ENCODE assay signal across 8 cellular contexts in the genomic region with DNA sequence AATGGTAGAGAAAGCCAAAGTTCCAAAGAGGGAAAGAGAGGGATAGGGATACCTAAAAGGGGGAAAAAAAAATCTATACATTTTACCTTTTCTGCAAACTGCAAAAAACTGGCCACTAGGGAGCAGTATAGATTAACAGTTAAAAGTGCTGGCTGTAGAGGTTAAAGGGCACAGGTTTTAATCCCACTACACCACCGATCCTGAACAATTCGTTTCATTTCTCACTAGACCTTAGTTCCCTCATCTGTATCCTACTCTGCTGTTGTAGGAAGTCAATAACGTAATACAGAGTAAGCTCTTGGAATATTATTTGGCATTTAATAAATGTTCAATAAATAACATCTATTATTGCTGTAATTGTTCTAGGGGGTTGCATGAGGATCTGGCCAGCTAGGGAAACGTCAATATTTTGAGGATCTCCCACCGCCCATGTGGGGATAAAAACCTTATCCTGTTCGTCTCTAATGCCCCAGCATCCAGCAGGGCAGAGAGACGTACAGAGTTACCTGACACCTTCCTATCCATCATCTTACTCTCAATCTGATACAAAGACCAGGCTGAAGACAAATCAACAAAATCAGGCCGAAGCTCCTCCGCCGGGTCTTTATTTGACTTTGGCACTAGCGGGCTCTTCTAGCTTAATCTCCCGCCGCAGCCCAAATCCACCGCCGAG. TPM values are rescaled to one million over a fixed set of nuclear protein-coding genes. Genes with fewer than 3 reads are reported as not detected.
DNase-seq lines count a peak whose midpoint lies in the region; ATAC-seq and TF ChIP-seq lines count a peak whose summit lies in the region.

No MANE protein-coding gene starts in this region.

- WGBS in right lobe of liver (ENCODE audit: insufficient coverage, low coverage, low lambda C conversion rate, missing lambda C conversion rate) = 0% methylated on average over 15 of the region's 15 CpGs

- peak; percentile 9 for ATAC-seq in GM21717 (IDR thresholded peaks at IDR 0.05; ENCODE audit: unreplicated experiment)
- peak; percentile 13 for ATAC-seq in RWPE2 (ENCODE audit: low read depth)
- ATAC-seq in right lobe of liver = peak; percentile 41 to 62 (median 52)

- peaks cover 76% of the 10 kb centered on the region for H3K36me3 ChIP-seq in RWPE2 (ENCODE audit: low read depth)
- peaks cover 19 to 44% of the 10 kb centered on the region in 2 donors for H3K36me3 ChIP-seq in duodenal mucosa (ENCODE audit: control insufficient read depth in 1 of 2, insufficient read depth in 2 of 2, low read length in 2 of 2)
- H3K36me3 ChIP-seq in right lobe of liver = peaks cover 0 to 46% (median 6%) of the 10 kb centered on the region in 4 donors

- TF ChIP-seq CTCF in RWPE2 (IDR thresholded peaks at IDR 0.05; ENCODE audit: poor library complexity, severe bottlenecking) (peak; percentile 87), right lobe of liver (IDR thresholded peaks at IDR 0.05) (peak; percentile 65 to 78 (median 75))

- H3K9ac ChIP-seq in duodenal mucosa (ENCODE audit: low read depth in 1 of 2, low read length in 2 of 2) = peak overlapping the region; percentile 74 to 97

- H3K9me3 ChIP-seq in RWPE2 (ENCODE audit: severe bottlenecking) (no peaks in the 10 kb centered on the region), duodenal mucosa (ENCODE audit: control insufficient read depth in 1 of 2, low read length in 2 of 2) (no peaks in the 10 kb centered on the region), right lobe of liver (no peaks in the 10 kb centered on the region)

- H3K4me1 ChIP-seq in RWPE2 (ENCODE audit: insufficient read depth, poor library complexity, severe bottlenecking) = peaks cover 11% of the 10 kb centered on the region
- H3K4me1 ChIP-seq in duodenal mucosa (ENCODE audit: control insufficient read depth in 1 of 2, insufficient read depth in 2 of 2, low read length in 2 of 2) = peaks cover 14 to 17% of the 10 kb centered on the region in 2 donors
- peaks cover 0 to 29% (median 5%) of the 10 kb centered on the region in 4 donors for H3K4me1 ChIP-seq in right lobe of liver

- H3K4me3 ChIP-seq in RWPE2 (ENCODE audit: severe bottlenecking) (peak overlapping the region; percentile 83), duodenal mucosa (ENCODE audit: low read depth in 1 of 2, low read length in 2 of 2) (peak overlapping the region; percentile 90 to 93), right lobe of liver (peak overlapping the region; percentile 75 to 95 (median 82))

- intact Hi-C loops in right lobe of liver (cut with DNase I) = no loop called here

- no peaks in the 10 kb centered on the region for H3K27me3 ChIP-seq in RWPE2 (ENCODE audit: insufficient read depth, poor library complexity, severe bottlenecking)
- H3K27me3 ChIP-seq in duodenal mucosa (ENCODE audit: control insufficient read depth in 1 of 2, insufficient read depth in 2 of 2, low read length in 2 of 2) = no peaks in the 10 kb centered on the region
- H3K27me3 ChIP-seq in right lobe of liver = no peaks in the 10 kb centered on the region

- peak; percentile 13 for DNase-seq in activated CD4-positive, alpha-beta T cell treated with anti-CD3 and anti-CD28 coated beads for 48 hours
- DNase-seq in activated CD4-positive, alpha-beta T cell treated with anti-CD3 and anti-CD28 coated beads, Interleukin-2, amount 50 U/mL, for 1 hour = no peak
- DNase-seq in LoVo (ENCODE audit: low spot score) = peak; percentile 67
- DNase-seq in RWPE2 (ENCODE audit: low spot score) = no peak
- DNase-seq in right lobe of liver = no peak
- peak in 5 of 49 donors; percentile 3 to 39 (median 7) for DNase-seq in substantia nigra (lab: John Stamatoyannopoulos, UW)

- H3K27ac ChIP-seq in RWPE2 (ENCODE audit: poor library complexity, severe bottlenecking) (peak overlapping the region; percentile 59), duodenal mucosa (ENCODE audit: low read depth, low read length) (peak overlapping the region; percentile 74), right lobe of liver (peak overlapping the region; percentile 86 to 95 (median 88)), substantia nigra (ENCODE audit: low read depth, low read length, poor library complexity, severe bottlenecking) (peak overlapping the region; percentile 87)

- no peak for TF ChIP-seq POLR2A in right lobe of liver (IDR thresholded peaks at IDR 0.05)

RNA-seq across cellular contexts. Expression of a gene that starts 0.8 kb away (rescaled TPM):
- 10 to 100 TPM; 16.0 to 21.7 (median 18.5) TPM for total RNA-seq in right lobe of liver

RNA-seq across cellular contexts. Expression of a gene that starts 0.8 kb away (rescaled TPM):
- total RNA-seq in right lobe of liver = 10 to 100 TPM in 3 of 6 experiments, 1 to 10 TPM in 3; 6.9 to 13.0 (median 10.1) TPM

RNA-seq across cellular contexts. Expression of a gene that starts 28.6 kb away (rescaled TPM):
- total RNA-seq in right lobe of liver = under 1 TPM in 1 of 6 experiments, not detected in 5; 0.27 TPM

RNA-seq across cellular contexts. Expression of a gene that starts 53.3 kb away (rescaled TPM):
- 10 to 100 TPM; 48.0 to 92.6 (median 71.5) TPM for total RNA-seq in right lobe of liver

RNA-seq across cellular contexts. Expression of a gene that starts 53.5 kb away (rescaled TPM):
- total RNA-seq in right lobe of liver = 10 to 100 TPM; 11.1 to 17.2 (median 12.8) TPM

Comparison
In these comparisons a context has a peak if more than half of its experiments do, and no peak if none do; other contexts are left out.
1. DNase-seq: peak in activated CD4-positive, alpha-beta T cell treated with anti-CD3 and anti-CD28 coated beads for 48 hours (single experiment) and LoVo (single experiment); none in activated CD4-positive, alpha-beta T cell treated with anti-CD3 and anti-CD28 coated beads, Interleukin-2, amount 50 U/mL, for 1 hour (single experiment), RWPE2 (single experiment) and right lobe of liver (0 of 3).
2. Peak in every context shown above with its lines, with median percentiles within 50 percentile points of each other: ATAC-seq, H3K27ac ChIP-seq and H3K4me3 ChIP-seq.